In genomic region chr17:40909351-40909750, GRCh38 we compare ENCODE assay signal across 1 cellular context.
TF ChIP-seq lines count a peak whose summit lies in the region.

No MANE protein-coding gene starts in this region.

TF ChIP-seq in HEK293, 187 proteins besides CTCF, POLR2A, EP300 and RAD21 (continued from another document):
- TF ChIP-seq ZNF639 (tag by site-specific recombination; IDR thresholded peaks at IDR 0.05) (0 out of 2 replicates have a peak, but pooled peaks have one; percentile 48), SP7 (tag by site-specific recombination; IDR thresholded peaks at IDR 0.05) (0 out of 2 replicates have a peak, but pooled peaks have one; percentile 56), ZNF558 (tag by site-specific recombination; IDR thresholded peaks at IDR 0.05) (no peak), ZNF830 (tag by site-specific recombination; IDR thresholded peaks at IDR 0.05; ENCODE audit: low read depth) (no peak), ZNF366 (tag by site-specific recombination; conservative IDR thresholded peaks at IDR 0.05) (0 out of 2 replicates have a peak, but pooled peaks have one; percentile 32), ZNF629 (tag by site-specific recombination; IDR thresholded peaks at IDR 0.05) (peak; percentile 44; the same call in 1 of the 2 replicates), ZNF660 (tag by site-specific recombination; IDR thresholded peaks at IDR 0.05) (peak; percentile 69), ZNF654 (tag by site-specific recombination; IDR thresholded peaks at IDR 0.05; ENCODE audit: low read depth) (peak; percentile 97)
